17 cellular contexts compared by ENCODE assay signal in the genomic region with DNA sequence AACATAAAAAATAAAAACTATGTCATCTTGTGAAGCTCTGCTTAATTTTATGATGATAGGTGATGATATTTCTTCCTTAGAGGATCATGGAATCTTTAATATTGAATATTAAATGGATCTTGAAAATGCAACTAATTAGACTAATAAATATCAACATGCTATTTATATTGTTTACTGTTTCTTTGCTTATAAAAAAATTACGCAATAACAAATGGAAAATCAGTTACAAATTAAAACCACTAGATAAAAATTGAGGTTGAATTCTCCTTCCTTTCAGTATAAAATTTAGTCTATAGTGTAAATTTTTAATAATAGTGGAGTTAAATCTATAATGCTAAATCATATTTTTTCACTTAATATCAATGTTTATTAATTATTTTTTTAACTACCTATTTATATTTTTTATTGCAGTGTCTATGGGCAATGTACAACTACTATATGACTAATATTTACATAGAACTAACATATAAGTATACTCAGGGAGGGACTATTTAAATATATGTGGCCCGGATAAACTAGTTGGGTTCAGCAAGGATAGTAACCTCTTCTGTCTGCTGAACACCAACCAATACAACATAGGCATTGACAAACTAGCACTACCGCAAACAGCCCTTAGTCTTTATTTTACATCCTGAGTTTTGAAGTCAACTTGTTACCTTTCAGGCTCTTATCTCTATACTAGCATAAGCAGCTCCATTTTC.
"Had no signal": no experiment of that assay in that cellular context is flagged by ENCODE, and none has a peak within 500 bp of the region (broad histone marks: within the 10 kb centered on the region; RNA-seq: fewer than 3 reads in every experiment).

No MANE protein-coding gene starts in this region.

- H3K4me1 ChIP-seq: left ventricle myocardium inferior, upper lobe of left lung had no signal

- H3K9me3 ChIP-seq: left ventricle myocardium inferior, upper lobe of left lung had no signal

- ATAC-seq: activated CD8-positive, alpha-beta memory T cell treated with anti-CD3 and anti-CD28 coated beads, Interleukin-2, amount 10 ng/mL, durations not matched to agents 7 days and 5 days; activated CD8-positive, alpha-beta T cell treated with anti-CD3 and anti-CD28 coated beads for 36 hours; natural killer cell; stimulated activated naive CD8-positive, alpha-beta T cell treated with anti-CD3 and anti-CD28 coated beads, Interleukin-15, Interleukin-2, amounts not matched to agents 100 U/mL and 50 U/mL, for 24 hours had no signal

- DNase-seq: activated CD4-positive, alpha-beta T cell treated with anti-CD3 and anti-CD28 coated beads, Interleukin-2, amount 10 ng/mL, durations not matched to agents 7 days and 5 days; activated CD4-positive, CD25-positive, alpha-beta regulatory T cell treated with anti-CD3 and anti-CD28 coated beads, Interleukin-2, amount 50 U/mL, for 72 hours; activated CD8-positive, alpha-beta memory T cell treated with anti-CD3 and anti-CD28 coated beads, Interleukin-2, amount 10 ng/mL, durations not matched to agents 7 days and 5 days; activated CD8-positive, alpha-beta T cell treated with anti-CD3 and anti-CD28 coated beads for 36 hours; activated effector memory CD4-positive, alpha-beta T cell treated with anti-CD3 and anti-CD28 coated beads, Interleukin-2, amount 50 U/mL, for 16 hours; activated naive CD4-positive, alpha-beta T cell treated with anti-CD3 and anti-CD28 coated beads, Interleukin-2, amount 10 ng/mL, durations not matched to agents 7 days and 5 days; activated T-cell treated with anti-CD3 and anti-CD28 coated beads for 4 hours; effector CD4-positive, alpha-beta T cell; erythroblast; kidney glomerular epithelial cell; left ventricle myocardium inferior; natural killer cell; retina; stimulated activated CD4-positive, alpha-beta T cell treated with anti-CD3 and anti-CD28 coated beads, Interleukin-4, amount 100 ng/mL, for 4 hours; stimulated activated naive CD8-positive, alpha-beta T cell treated with anti-CD3 and anti-CD28 coated beads, Interleukin-15, Interleukin-2, amounts not matched to agents 100 U/mL and 50 U/mL, for 24 hours; upper lobe of left lung had no signal

- H3K27ac ChIP-seq: left ventricle myocardium inferior, upper lobe of left lung, VCaP had no signal

- H3K4me3 ChIP-seq: left ventricle myocardium inferior, upper lobe of left lung had no signal

- H3K27me3 ChIP-seq: upper lobe of left lung had no signal

- H3K36me3 ChIP-seq: left ventricle myocardium inferior, upper lobe of left lung had no signal
